ENCODE assay signal across 8 cellular contexts in genomic region chr3:901953-902778, GRCh38.
DNase-seq lines count a peak whose midpoint lies in the region; ATAC-seq and TF ChIP-seq lines count a peak whose summit lies in the region.

No MANE protein-coding gene starts in this region.

- H3K9ac ChIP-seq in mammary epithelial cell (ENCODE audit: insufficient read depth, low read length), result no peak overlapping the region

- ATAC-seq in GM19438 (IDR thresholded peaks at IDR 0.05; ENCODE audit: low read depth, unreplicated experiment) (peak; percentile 93), HG03558 (IDR thresholded peaks at IDR 0.05; ENCODE audit: extremely low read depth, unreplicated experiment) (peak; percentile 67), omental fat pad (ENCODE audit: low FRiP score) (no peak)

- H4K20me1 ChIP-seq in mammary epithelial cell (ENCODE audit: insufficient read depth, low read length), result no peaks in the 10 kb centered on the region

- no peak overlapping the region for H3K27ac ChIP-seq in mammary epithelial cell (ENCODE audit: insufficient read depth, low read depth, low read length)

- H3K9me3 ChIP-seq in mammary epithelial cell (replicated peaks; ENCODE audit: insufficient read depth, low read length), result no peaks in the 10 kb centered on the region

- H3K4me3 ChIP-seq in mammary epithelial cell (replicated peaks in 1 of 3; ENCODE audit: insufficient read depth in 1 of 3, low read depth in 2 of 3, low read length in 3 of 3), result no peak overlapping the region

- H3K79me2 ChIP-seq in mammary epithelial cell (ENCODE audit: insufficient read depth, low read length), result no peaks in the 10 kb centered on the region

- H3K36me3 ChIP-seq in mammary epithelial cell (ENCODE audit: insufficient read depth, low read length), result no peaks in the 10 kb centered on the region

- H2AFZ ChIP-seq in mammary epithelial cell (ENCODE audit: low read depth, low read length), result no peak overlapping the region

- 45% methylated on average over 2 of the region's 2 CpGs for WGBS in mammary epithelial cell (ENCODE audit: low coverage, missing lambda C conversion rate)

- no TSS peak for BruUV-seq in mammary epithelial cell (replicated peaks; lab: Mats Ljungman, UMichigan)

- DNase-seq in AML-193 (lab: John Stamatoyannopoulos, UW) (peak; percentile 31 to 36), mammary epithelial cell (peak; percentile 5), DMS153 (lab: John Stamatoyannopoulos, UW) (no peak), mucosa of gallbladder (ENCODE audit: low spot score) (no peak), omental fat pad (ENCODE audit: low spot score) (no peak)
- no peak for DNase-seq in activated CD4-positive, alpha-beta T cell treated with anti-CD3 and anti-CD28 coated beads for 1 hour

- CTCF ChIA-PET in mammary epithelial cell (lab: Charles Lee; ENCODE audit: low non-redundant PET), result interaction anchor here (0.7 kb wide), 1 partner anchor 37 kb away, joined by 7 read pairs; no protein-coding TSS in a partner anchor

- intact Hi-C loops in mammary epithelial cell (cut with micrococcal nuclease), result loop anchor here (1.0 to 5.0 kb wide), 2 partner anchors 50 to 270 kb away; no protein-coding TSS in a partner anchor

- TF ChIP-seq CTCF in mammary epithelial cell (conservative IDR thresholded peaks at IDR 0.05 in 1 of 2, IDR thresholded peaks at IDR 0.05 in 1 of 2; ENCODE audit: extremely low read depth in 1 of 2, insufficient read depth in 1 of 2, low read depth in 1 of 2, low read length in 2 of 2) (peak; percentile 49 to 57), omental fat pad (IDR thresholded peaks at IDR 0.05) (no peak)

- in situ Hi-C loops in mammary epithelial cell (cut with MboI; ENCODE audit: low sequenced_read_pairs in 2 of 2), result no loop called here

- no peak overlapping the region for H3K4me2 ChIP-seq in mammary epithelial cell (ENCODE audit: insufficient read depth, low read depth, low read length)

- dilution Hi-C loops in mammary epithelial cell (cut with HindIII; ENCODE audit: low sequenced_read_pairs), result no loop called here

- no peaks in the 10 kb centered on the region for H3K27me3 ChIP-seq in mammary epithelial cell (ENCODE audit: insufficient read depth, low read length)

- H3K4me1 ChIP-seq in mammary epithelial cell (ENCODE audit: insufficient read depth, low read length), result no peaks in the 10 kb centered on the region

Comparison
In these comparisons a context has a peak if more than half of its experiments do, and no peak if none do; other contexts are left out.
1. DNase-seq: peak in AML-193 (2 of 2) and mammary epithelial cell (single experiment); none in DMS153 (single experiment), mucosa of gallbladder (single experiment), omental fat pad (single experiment) and activated CD4-positive, alpha-beta T cell treated with anti-CD3 and anti-CD28 coated beads for 1 hour (single experiment).
2. CTCF ChIP-seq: peak in mammary epithelial cell (2 of 2); none in omental fat pad (0 of 3).